Comparison of ENCODE assay signal across 8 cellular contexts in the genomic region with DNA sequence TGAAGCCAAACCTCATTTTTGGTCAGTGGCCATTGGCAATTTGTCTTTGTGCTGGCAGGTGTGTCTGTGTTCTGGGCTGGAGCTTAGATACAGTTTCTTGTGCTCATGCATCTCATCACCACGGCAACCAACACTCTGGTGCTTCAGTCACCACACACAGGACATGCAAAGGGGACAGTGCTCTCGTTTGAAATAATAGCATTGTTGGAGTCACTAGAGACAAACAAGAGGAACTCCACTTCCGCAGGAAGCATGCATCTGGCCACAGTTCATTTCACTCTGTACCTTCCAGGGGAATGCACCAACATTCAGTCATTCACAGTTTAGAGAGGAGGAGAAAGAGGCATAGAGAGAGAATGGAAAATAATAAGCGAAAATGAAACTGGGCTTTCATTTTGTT.
A peak's percentile ranks its signal among the peaks of the same experiment; 100 is the strongest.
DNase-seq lines count a peak whose midpoint lies in the region; ATAC-seq and TF ChIP-seq lines count a peak whose summit lies in the region.

No MANE protein-coding gene starts in this region.

- H3K4me1 Mint-ChIP-seq in CD8-positive, alpha-beta memory T cell = peaks cover 9 to 12% (median 11%) of the 10 kb centered on the region in 3 donors
- peaks cover 18% of the 10 kb centered on the region for H3K4me1 Mint-ChIP-seq in brain

- no peaks in the 10 kb centered on the region for H3K9me3 Mint-ChIP-seq in CD8-positive, alpha-beta memory T cell
- H3K9me3 Mint-ChIP-seq in brain = no peaks in the 10 kb centered on the region

- TF ChIP-seq CTCF in brain (conservative IDR thresholded peaks at IDR 0.05) = no peak

- no peak overlapping the region for H3K4me3 ChIP-seq in CD8-positive, alpha-beta memory T cell (ENCODE audit: low read length)

- POLR2A ChIA-PET in CD8-positive, alpha-beta memory T cell (lab: Charles Lee) = no interaction called here

- ATAC-seq in GM19324 (IDR thresholded peaks at IDR 0.05; ENCODE audit: low FRiP score, unreplicated experiment) (peak; percentile 92), HG03108 (IDR thresholded peaks at IDR 0.05; ENCODE audit: unreplicated experiment) (peak; percentile 97)

- no peaks in the 10 kb centered on the region for H3K36me3 Mint-ChIP-seq in CD8-positive, alpha-beta memory T cell
- H3K36me3 Mint-ChIP-seq in brain = peaks cover 44% of the 10 kb centered on the region

- no peak overlapping the region for H3K27ac ChIP-seq in CD8-positive, alpha-beta memory T cell (ENCODE audit: low read depth, low read length)

- peak in 3 of 5 donors; percentile 4 to 47 (median 7) for DNase-seq in CD8-positive, alpha-beta memory T cell
- DNase-seq in DMS79 treated with DMSO at 0.1 percent for 48 hours (lab: John Stamatoyannopoulos, UW) = no peak
- no peak for DNase-seq in A172 (ENCODE audit: low spot score)
- no peak for DNase-seq in DMS 273 (lab: John Stamatoyannopoulos, UW; ENCODE audit: unreplicated experiment)
- no peak for DNase-seq in NCI-H1930 (lab: John Stamatoyannopoulos, UW)

- no peaks in the 10 kb centered on the region for H3K27me3 ChIP-seq in CD8-positive, alpha-beta memory T cell (ENCODE audit: insufficient read depth, low read length, poor library complexity, severe bottlenecking)

- CTCF ChIA-PET in CD8-positive, alpha-beta memory T cell (lab: Charles Lee) = no interaction called here

- H3K4me3 Mint-ChIP-seq in CD8-positive, alpha-beta memory T cell = peak overlapping the region in 5 of 7 donors; percentile 5 to 49 (median 12)
- H3K4me3 Mint-ChIP-seq in brain = peak overlapping the region in 1 of 5 experiments; percentile 61

- no peaks in the 10 kb centered on the region for H3K36me3 ChIP-seq in CD8-positive, alpha-beta memory T cell (ENCODE audit: insufficient read depth, low read length)

- H3K27me3 Mint-ChIP-seq in CD8-positive, alpha-beta memory T cell = peaks cover 0 to 4% of the 10 kb centered on the region in 2 donors
- H3K27me3 Mint-ChIP-seq in brain = no peaks in the 10 kb centered on the region

- no peaks in the 10 kb centered on the region for H3K4me1 ChIP-seq in CD8-positive, alpha-beta memory T cell (ENCODE audit: insufficient read depth, low read length)

- peak overlapping the region in 2 of 8 donors; percentile 18 to 23 for H3K27ac Mint-ChIP-seq in CD8-positive, alpha-beta memory T cell
- peak overlapping the region in 3 of 5 experiments; percentile 73 to 92 (median 89) for H3K27ac Mint-ChIP-seq in brain

- no peaks in the 10 kb centered on the region for H3K9me3 ChIP-seq in CD8-positive, alpha-beta memory T cell (ENCODE audit: low read length)

Comparison
In these comparisons a context has a peak if more than half of its experiments do, and no peak if none do; other contexts are left out.
1. DNase-seq: peak in CD8-positive, alpha-beta memory T cell (3 of 5); none in DMS79 treated with DMSO at 0.1 percent for 48 hours (single experiment), A172 (single experiment), DMS 273 (single experiment) and NCI-H1930 (0 of 2).